In the genomic region with DNA sequence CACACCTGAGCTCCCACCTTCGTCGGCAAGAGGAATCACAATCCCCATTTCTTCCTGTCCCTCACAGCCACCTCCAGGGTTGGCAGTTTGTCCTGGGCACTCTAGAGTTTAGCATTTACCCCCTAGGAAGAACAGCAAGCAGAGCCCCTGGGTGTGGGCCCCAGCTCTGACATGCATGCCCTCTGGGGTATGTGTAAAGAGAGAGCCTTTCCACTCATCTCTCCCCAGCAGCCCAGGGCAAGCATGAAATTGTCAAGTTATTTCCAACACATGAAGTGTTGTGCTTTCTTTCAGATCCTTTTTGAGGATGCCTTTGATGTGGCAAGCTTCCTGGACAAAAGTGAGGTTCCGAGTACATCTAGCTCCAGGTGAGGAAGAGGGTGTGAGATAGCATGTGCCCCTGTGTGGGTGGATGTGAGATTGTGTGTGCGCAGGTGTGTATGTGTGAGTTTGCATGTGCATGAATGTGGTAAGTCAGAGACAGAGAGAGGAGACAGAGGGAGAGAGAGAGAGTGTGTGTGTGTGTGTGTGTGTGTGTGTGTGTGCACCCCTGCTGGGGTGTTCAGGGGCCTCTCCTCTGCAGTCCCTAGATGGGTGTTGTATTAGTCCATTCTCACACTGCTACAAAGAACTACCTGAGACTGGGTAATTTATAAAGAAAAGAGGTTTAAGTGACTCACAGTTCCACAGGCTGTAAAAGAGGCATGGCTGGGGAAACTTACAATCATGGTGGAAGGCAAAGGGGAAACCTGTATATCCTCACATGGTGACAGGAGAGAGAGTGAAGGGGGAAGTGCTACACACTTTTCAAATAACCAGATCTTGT, we compare ENCODE assay signal across 1 cellular context.
A peak's percentile ranks its signal among the peaks of the same experiment; 100 is the strongest.
TF ChIP-seq lines count a peak whose summit lies in the region.

No MANE protein-coding gene starts in this region.

TF ChIP-seq in GM12878, 131 proteins besides CTCF, POLR2A, EP300 and RAD21 (continued from another document and continues in another):
- TF ChIP-seq RCOR1 (conservative IDR thresholded peaks at IDR 0.05; ENCODE audit: low read depth, low read length) (no peak), POU2F2 (IDR thresholded peaks at IDR 0.05; ENCODE audit: borderline replicate concordance, low read depth, low read length) (0 out of 3 replicates have a peak, but pooled peaks have one; percentile 41), SMAD5 (IDR thresholded peaks at IDR 0.05; ENCODE audit: low read depth) (no peak), NKRF (conservative IDR thresholded peaks at IDR 0.05) (no peak), SMARCA5 (IDR thresholded peaks at IDR 0.05) (no peak), IRF4 (IDR thresholded peaks at IDR 0.05; ENCODE audit: low read depth, low read length) (0 out of 2 replicates have a peak, but pooled peaks have one; percentile 22), ZNF217 (IDR thresholded peaks at IDR 0.05) (no peak), FOS (IDR thresholded peaks at IDR 0.05; ENCODE audit: borderline replicate concordance, extremely low read depth, insufficient read length) (no peak), CBX5 (IDR thresholded peaks at IDR 0.05; ENCODE audit: low read depth) (no peak), NRF1 (conservative IDR thresholded peaks at IDR 0.05; ENCODE audit: low read depth, low read length) (no peak), ETV6 (conservative IDR thresholded peaks at IDR 0.05 in 1 of 2, IDR thresholded peaks at IDR 0.05 in 1 of 2; ENCODE audit: borderline replicate concordance in 1 of 2, low read depth in 1 of 2) (peak in 1 of 2 experiments; percentile 51; a peak in 1 of 4 replicates), SUPT20H (IDR thresholded peaks at IDR 0.05; ENCODE audit: borderline replicate concordance, control insufficient read depth, low read depth, low read length) (no peak), SMC3 (IDR thresholded peaks at IDR 0.05; ENCODE audit: borderline replicate concordance, low read length) (no peak), BRCA1 (IDR thresholded peaks at IDR 0.05; ENCODE audit: low read depth, low read length) (no peak), KAT2A (conservative IDR thresholded peaks at IDR 0.05; ENCODE audit: control insufficient read depth, low read depth, low read length) (no peak), PML (IDR thresholded peaks at IDR 0.05; ENCODE audit: low read length) (no peak), KDM1A (IDR thresholded peaks at IDR 0.05; ENCODE audit: borderline replicate concordance) (no peak), EED (IDR thresholded peaks at IDR 0.05; ENCODE audit: low read depth) (peak; percentile 75), SP1 (IDR thresholded peaks at IDR 0.05; ENCODE audit: low read depth, low read length) (no peak), NFYA (IDR thresholded peaks at IDR 0.05; ENCODE audit: borderline replicate concordance, low read depth, low read length) (no peak), ZNF622 (IDR thresholded peaks at IDR 0.05) (no peak), TCF3 (IDR thresholded peaks at IDR 0.05; ENCODE audit: borderline replicate concordance, insufficient read depth, low read depth, low read length) (no peak), TAF1 (IDR thresholded peaks at IDR 0.05; ENCODE audit: borderline replicate concordance, low read depth, low read length) (no peak), TBL1XR1 (IDR thresholded peaks at IDR 0.05; ENCODE audit: low read depth, low read length) (no peak), YBX1 (IDR thresholded peaks at IDR 0.05) (no peak), SIX5 (IDR thresholded peaks at IDR 0.05; ENCODE audit: low read depth, low read length, severe bottlenecking) (no peak), RAD51 (IDR thresholded peaks at IDR 0.05) (peak; percentile 48), PAX8 (IDR thresholded peaks at IDR 0.05) (peak; percentile 36; the same call in 1 of the 2 replicates), IKZF1 (conservative IDR thresholded peaks at IDR 0.05) (peak; percentile 96), TARDBP (IDR thresholded peaks at IDR 0.05; ENCODE audit: borderline replicate concordance) (no peak), CREB1 (IDR thresholded peaks at IDR 0.05; ENCODE audit: low read depth) (no peak), IKZF2 (IDR thresholded peaks at IDR 0.05) (peak; percentile 97 to 98), NR2C1 (IDR thresholded peaks at IDR 0.05) (no peak), IRF5 (IDR thresholded peaks at IDR 0.05; ENCODE audit: borderline replicate concordance) (no peak), SIN3A (IDR thresholded peaks at IDR 0.05; ENCODE audit: low read depth, low read length) (no peak), LARP7 (IDR thresholded peaks at IDR 0.05) (no peak), MLLT1 (IDR thresholded peaks at IDR 0.05) (peak; percentile 88), CBX3 (IDR thresholded peaks at IDR 0.05; ENCODE audit: borderline replicate concordance, low read depth) (no peak), EGR1 (IDR thresholded peaks at IDR 0.05; ENCODE audit: borderline replicate concordance in 1 of 2, low read depth in 2 of 2, low read length in 2 of 2) (peak in 1 of 2 experiments; percentile 78; a peak in 1 of 3 replicates), NFIC (IDR thresholded peaks at IDR 0.05; ENCODE audit: low read depth, low read length) (peak; percentile 35; the same call in 1 of the 2 replicates), NFXL1 (IDR thresholded peaks at IDR 0.05; ENCODE audit: borderline replicate concordance) (no peak), ASH2L (IDR thresholded peaks at IDR 0.05; ENCODE audit: borderline replicate concordance, low read depth) (no peak), ELK1 (IDR thresholded peaks at IDR 0.05; ENCODE audit: low read depth, low read length) (no peak)
- TF ChIP-seq, protein P1, sequence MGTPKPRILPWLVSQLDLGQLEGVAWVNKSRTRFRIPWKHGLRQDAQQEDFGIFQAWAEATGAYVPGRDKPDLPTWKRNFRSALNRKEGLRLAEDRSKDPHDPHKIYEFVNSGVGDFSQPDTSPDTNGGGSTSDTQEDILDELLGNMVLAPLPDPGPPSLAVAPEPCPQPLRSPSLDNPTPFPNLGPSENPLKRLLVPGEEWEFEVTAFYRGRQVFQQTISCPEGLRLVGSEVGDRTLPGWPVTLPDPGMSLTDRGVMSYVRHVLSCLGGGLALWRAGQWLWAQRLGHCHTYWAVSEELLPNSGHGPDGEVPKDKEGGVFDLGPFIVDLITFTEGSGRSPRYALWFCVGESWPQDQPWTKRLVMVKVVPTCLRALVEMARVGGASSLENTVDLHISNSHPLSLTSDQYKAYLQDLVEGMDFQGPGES (IDR thresholded peaks at IDR 0.05), result no peak
- TF ChIP-seq, protein P2, sequence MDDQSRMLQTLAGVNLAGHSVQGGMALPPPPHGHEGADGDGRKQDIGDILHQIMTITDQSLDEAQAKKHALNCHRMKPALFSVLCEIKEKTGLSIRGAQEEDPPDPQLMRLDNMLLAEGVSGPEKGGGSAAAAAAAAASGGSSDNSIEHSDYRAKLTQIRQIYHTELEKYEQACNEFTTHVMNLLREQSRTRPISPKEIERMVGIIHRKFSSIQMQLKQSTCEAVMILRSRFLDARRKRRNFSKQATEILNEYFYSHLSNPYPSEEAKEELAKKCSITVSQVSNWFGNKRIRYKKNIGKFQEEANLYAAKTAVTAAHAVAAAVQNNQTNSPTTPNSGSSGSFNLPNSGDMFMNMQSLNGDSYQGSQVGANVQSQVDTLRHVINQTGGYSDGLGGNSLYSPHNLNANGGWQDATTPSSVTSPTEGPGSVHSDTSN (IDR thresholded peaks at IDR 0.05; ENCODE audit: insufficient replicate concordance, low read depth, low read length), result no peak
- TF ChIP-seq, protein P3, sequence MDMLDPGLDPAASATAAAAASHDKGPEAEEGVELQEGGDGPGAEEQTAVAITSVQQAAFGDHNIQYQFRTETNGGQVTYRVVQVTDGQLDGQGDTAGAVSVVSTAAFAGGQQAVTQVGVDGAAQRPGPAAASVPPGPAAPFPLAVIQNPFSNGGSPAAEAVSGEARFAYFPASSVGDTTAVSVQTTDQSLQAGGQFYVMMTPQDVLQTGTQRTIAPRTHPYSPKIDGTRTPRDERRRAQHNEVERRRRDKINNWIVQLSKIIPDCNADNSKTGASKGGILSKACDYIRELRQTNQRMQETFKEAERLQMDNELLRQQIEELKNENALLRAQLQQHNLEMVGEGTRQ (IDR thresholded peaks at IDR 0.05; ENCODE audit: borderline replicate concordance, low read depth, low read length), result no peak
- TF ChIP-seq, protein P4, sequence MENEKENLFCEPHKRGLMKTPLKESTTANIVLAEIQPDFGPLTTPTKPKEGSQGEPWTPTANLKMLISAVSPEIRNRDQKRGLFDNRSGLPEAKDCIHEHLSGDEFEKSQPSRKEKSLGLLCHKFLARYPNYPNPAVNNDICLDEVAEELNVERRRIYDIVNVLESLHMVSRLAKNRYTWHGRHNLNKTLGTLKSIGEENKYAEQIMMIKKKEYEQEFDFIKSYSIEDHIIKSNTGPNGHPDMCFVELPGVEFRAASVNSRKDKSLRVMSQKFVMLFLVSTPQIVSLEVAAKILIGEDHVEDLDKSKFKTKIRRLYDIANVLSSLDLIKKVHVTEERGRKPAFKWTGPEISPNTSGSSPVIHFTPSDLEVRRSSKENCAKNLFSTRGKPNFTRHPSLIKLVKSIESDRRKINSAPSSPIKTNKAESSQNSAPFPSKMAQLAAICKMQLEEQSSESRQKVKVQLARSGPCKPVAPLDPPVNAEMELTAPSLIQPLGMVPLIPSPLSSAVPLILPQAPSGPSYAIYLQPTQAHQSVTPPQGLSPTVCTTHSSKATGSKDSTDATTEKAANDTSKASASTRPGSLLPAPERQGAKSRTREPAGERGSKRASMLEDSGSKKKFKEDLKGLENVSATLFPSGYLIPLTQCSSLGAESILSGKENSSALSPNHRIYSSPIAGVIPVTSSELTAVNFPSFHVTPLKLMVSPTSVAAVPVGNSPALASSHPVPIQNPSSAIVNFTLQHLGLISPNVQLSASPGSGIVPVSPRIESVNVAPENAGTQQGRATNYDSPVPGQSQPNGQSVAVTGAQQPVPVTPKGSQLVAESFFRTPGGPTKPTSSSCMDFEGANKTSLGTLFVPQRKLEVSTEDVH (IDR thresholded peaks at IDR 0.05; ENCODE audit: low read depth, partially characterized antibody), result no peak
- TF ChIP-seq, protein P5, sequence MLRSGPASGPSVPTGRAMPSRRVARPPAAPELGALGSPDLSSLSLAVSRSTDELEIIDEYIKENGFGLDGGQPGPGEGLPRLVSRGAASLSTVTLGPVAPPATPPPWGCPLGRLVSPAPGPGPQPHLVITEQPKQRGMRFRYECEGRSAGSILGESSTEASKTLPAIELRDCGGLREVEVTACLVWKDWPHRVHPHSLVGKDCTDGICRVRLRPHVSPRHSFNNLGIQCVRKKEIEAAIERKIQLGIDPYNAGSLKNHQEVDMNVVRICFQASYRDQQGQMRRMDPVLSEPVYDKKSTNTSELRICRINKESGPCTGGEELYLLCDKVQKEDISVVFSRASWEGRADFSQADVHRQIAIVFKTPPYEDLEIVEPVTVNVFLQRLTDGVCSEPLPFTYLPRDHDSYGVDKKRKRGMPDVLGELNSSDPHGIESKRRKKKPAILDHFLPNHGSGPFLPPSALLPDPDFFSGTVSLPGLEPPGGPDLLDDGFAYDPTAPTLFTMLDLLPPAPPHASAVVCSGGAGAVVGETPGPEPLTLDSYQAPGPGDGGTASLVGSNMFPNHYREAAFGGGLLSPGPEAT (IDR thresholded peaks at IDR 0.05; ENCODE audit: low read depth), result peak; percentile 86
- TF ChIP-seq, protein P6, sequence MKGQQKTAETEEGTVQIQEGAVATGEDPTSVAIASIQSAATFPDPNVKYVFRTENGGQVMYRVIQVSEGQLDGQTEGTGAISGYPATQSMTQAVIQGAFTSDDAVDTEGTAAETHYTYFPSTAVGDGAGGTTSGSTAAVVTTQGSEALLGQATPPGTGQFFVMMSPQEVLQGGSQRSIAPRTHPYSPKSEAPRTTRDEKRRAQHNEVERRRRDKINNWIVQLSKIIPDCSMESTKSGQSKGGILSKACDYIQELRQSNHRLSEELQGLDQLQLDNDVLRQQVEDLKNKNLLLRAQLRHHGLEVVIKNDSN (IDR thresholded peaks at IDR 0.05; ENCODE audit: borderline replicate concordance, extremely low read length, insufficient read depth, low read depth, low read length), result no peak
